ENCODE assay signal across 9 cellular contexts in genomic region chr10:73076361-73077183, GRCh38.
DNase-seq lines count a peak whose midpoint lies in the region; ATAC-seq and TF ChIP-seq lines count a peak whose summit lies in the region.
"Had no signal": no experiment of that assay in that cellular context is flagged by ENCODE, and none has a peak within 500 bp of the region (broad histone marks: within the 10 kb centered on the region; RNA-seq: fewer than 3 reads in every experiment).

No MANE protein-coding gene starts in this region.

- no peaks in the 10 kb centered on the region; the same call in 1 of the 2 replicates for H4K20me1 ChIP-seq in OCI-LY1 (ENCODE audit: insufficient read depth, low read length)

- H3K36me3 ChIP-seq in OCI-LY1 (ENCODE audit: insufficient read depth, low read length), result peaks cover 20% of the 10 kb centered on the region
- H3K36me3 ChIP-seq in muscle layer of colon (ENCODE audit: insufficient read depth, low read length), result peaks cover 3% of the 10 kb centered on the region

- no peak for TF ChIP-seq CTCF in OCI-LY1 (IDR thresholded peaks at IDR 0.05; ENCODE audit: low read length)

- H3K9ac ChIP-seq in OCI-LY1 (ENCODE audit: low read length), result peak overlapping the region; percentile 17; the same call in 1 of the 2 replicates
- no peak overlapping the region for H3K9ac ChIP-seq in muscle layer of colon (ENCODE audit: low read length)

- peak overlapping the region; percentile 34 for H3K4me2 ChIP-seq in OCI-LY1 (ENCODE audit: low read length)

- peak; percentile 44 for DNase-seq in CD1c-positive myeloid dendritic cell (ENCODE audit: extremely low spot score)
- peak; percentile 66 for DNase-seq in dedifferentiated amniotic fluid mesenchymal stem cell (ENCODE audit: extremely low spot score)
- no peak for DNase-seq in NCI-H526 treated with DMSO at 0.1 percent for 48 hours (lab: John Stamatoyannopoulos, UW)
- DNase-seq in NCI-H82 (lab: John Stamatoyannopoulos, UW), result no peak

- no peaks in the 10 kb centered on the region for H3K9me2 ChIP-seq in OCI-LY1 (ENCODE audit: low read depth, low read length)

- ATAC-seq in GM19455 (IDR thresholded peaks at IDR 0.05; ENCODE audit: unreplicated experiment) (no peak), HG02571 (IDR thresholded peaks at IDR 0.05; ENCODE audit: unreplicated experiment) (no peak)
- ATAC-seq: HCT116 had no signal

- H3K4me3 ChIP-seq in OCI-LY1 (ENCODE audit: low read depth, low read length, poor library complexity, severe bottlenecking) (peak overlapping the region; percentile 7), muscle layer of colon (ENCODE audit: low read depth in 1 of 2, low read length in 2 of 2) (peak overlapping the region; percentile 8 to 33)

- H3K9me3 ChIP-seq in OCI-LY1 (ENCODE audit: low read length), result no peaks in the 10 kb centered on the region
- no peaks in the 10 kb centered on the region for H3K9me3 ChIP-seq in muscle layer of colon (ENCODE audit: low read length)

- H3K4me1 ChIP-seq in OCI-LY1 (ENCODE audit: insufficient read depth, low read length, severe bottlenecking) (peaks cover 18% of the 10 kb centered on the region), muscle layer of colon (ENCODE audit: insufficient read depth, low read length) (peaks cover 18% of the 10 kb centered on the region)

- 0 out of 2 replicates have a peak, but pooled peaks cover 5% of the 10 kb centered on the region for H3F3A ChIP-seq in OCI-LY1 (ENCODE audit: insufficient read depth, low read length)

- H2AFZ ChIP-seq in OCI-LY1 (ENCODE audit: low read length), result no peak overlapping the region

- H3K79me2 ChIP-seq in OCI-LY1 (ENCODE audit: insufficient read depth, low read length), result peaks cover 48% of the 10 kb centered on the region

- H3K27me3 ChIP-seq in OCI-LY1 (ENCODE audit: insufficient read depth, low read length), result no peaks in the 10 kb centered on the region
- no peaks in the 10 kb centered on the region for H3K27me3 ChIP-seq in muscle layer of colon (ENCODE audit: control insufficient read depth in 1 of 2, insufficient read depth in 2 of 2, low read length in 2 of 2)

- H3K27ac ChIP-seq in OCI-LY1 (ENCODE audit: low read depth, low read length, poor library complexity, severe bottlenecking) (peak overlapping the region; percentile 17), muscle layer of colon (ENCODE audit: low read depth, low read length) (peak overlapping the region; percentile 72)

Comparison
In these comparisons a context has a peak if more than half of its experiments do, and no peak if none do; other contexts are left out.
1. DNase-seq: peak in CD1c-positive myeloid dendritic cell (single experiment) and dedifferentiated amniotic fluid mesenchymal stem cell (single experiment); none in NCI-H526 treated with DMSO at 0.1 percent for 48 hours (single experiment) and NCI-H82 (single experiment).